In the genomic region with DNA sequence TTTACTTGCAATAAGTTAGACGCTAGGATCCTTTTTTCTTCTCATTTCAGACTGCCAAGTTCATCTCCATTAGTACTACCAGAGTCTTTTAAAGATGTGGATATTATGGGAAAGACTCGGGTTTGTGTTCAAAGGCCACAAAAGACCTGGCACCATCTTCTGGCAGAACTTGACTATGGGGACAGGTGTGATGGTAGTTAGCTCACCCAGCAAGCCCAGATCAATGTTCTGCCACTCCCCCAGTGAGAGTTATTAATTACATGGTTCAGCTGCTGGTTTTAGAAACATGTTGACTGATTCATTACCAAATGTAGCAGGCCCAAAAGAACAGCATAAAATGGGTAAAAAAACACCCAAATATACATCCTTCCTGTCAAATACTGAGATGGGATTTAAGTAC, we compare ENCODE assay signal across 15 cellular contexts.
A peak's percentile ranks its signal among the peaks of the same experiment; 100 is the strongest.
DNase-seq lines count a peak whose midpoint lies in the region; ATAC-seq and TF ChIP-seq lines count a peak whose summit lies in the region.
"Had no signal": no experiment of that assay in that cellular context is flagged by ENCODE, and none has a peak within 500 bp of the region (broad histone marks: within the 10 kb centered on the region; RNA-seq: fewer than 3 reads in every experiment).

No MANE protein-coding gene starts in this region.

- ATAC-seq in left lobe of liver (peak; percentile 83), psoas muscle (peak in 3 of 4 donors; percentile 51 to 78 (median 76))
- ATAC-seq: GM12878 had no signal

- H2AFZ ChIP-seq in neural progenitor cell (replicated peaks): no peak overlapping the region
- H2AFZ ChIP-seq: GM23248 had no signal

- H3K27ac Mint-ChIP-seq in neural progenitor cell: no peak overlapping the region
- H3K27ac Mint-ChIP-seq: CD4-positive, alpha-beta memory T cell had no signal

- peak in 2 of 3 experiments; percentile 6 to 60 for DNase-seq in NCI-H1417 (lab: John Stamatoyannopoulos, UW)
- DNase-seq in NCI-H1417 treated with DMSO at 0.1 percent for 48 hours (lab: John Stamatoyannopoulos, UW): no peak
- peak; percentile 45 for DNase-seq in NCI-H446 treated with DMSO at 0.1 percent for 48 hours (lab: John Stamatoyannopoulos, UW)
- no peak for DNase-seq in left lobe of liver (ENCODE audit: low spot score)
- DNase-seq in psoas muscle: no peak
- no peak for DNase-seq in neural progenitor cell (ENCODE audit: low spot score)
- DNase-seq in cardiac septum (ENCODE audit: low spot score): no peak
- DNase-seq in epidermal melanocyte (ENCODE audit: insufficient read length, low spot score): no peak
- DNase-seq: 8988T; C1 segment of cervical spinal cord; CD4-positive, alpha-beta memory T cell; DMS79 had no signal

- H3K9ac ChIP-seq in neural progenitor cell: no peak overlapping the region
- H3K9ac ChIP-seq: GM23248 had no signal

- H3K27me3 ChIP-seq in psoas muscle (ENCODE audit: insufficient read depth in 3 of 3, low read length in 2 of 3) (no peaks in the 10 kb centered on the region), neural progenitor cell (peaks cover 50% of the 10 kb centered on the region)

- no peak overlapping the region for H3K4me3 Mint-ChIP-seq in neural progenitor cell
- H3K4me3 Mint-ChIP-seq: CD4-positive, alpha-beta memory T cell had no signal

- H3K36me3 ChIP-seq in psoas muscle (ENCODE audit: insufficient read depth in 1 of 2, low read depth in 1 of 2): no peaks in the 10 kb centered on the region
- H3K36me3 ChIP-seq in neural progenitor cell: peaks cover 5% of the 10 kb centered on the region

- no peak for TF ChIP-seq CTCF in psoas muscle (IDR thresholded peaks at IDR 0.05)
- no peak for TF ChIP-seq CTCF in neural progenitor cell (IDR thresholded peaks at IDR 0.05)

- H3K4me1 ChIP-seq in psoas muscle (peaks cover 31% of the 10 kb centered on the region), neural progenitor cell (peaks cover 17% of the 10 kb centered on the region)

- peaks cover 28% of the 10 kb centered on the region for H3K4me1 Mint-ChIP-seq in neural progenitor cell
- H3K4me1 Mint-ChIP-seq: CD4-positive, alpha-beta memory T cell had no signal

- H3K9me3 Mint-ChIP-seq in neural progenitor cell: peaks cover 3% of the 10 kb centered on the region
- H3K9me3 Mint-ChIP-seq: CD4-positive, alpha-beta memory T cell had no signal

- H3K4me2 ChIP-seq in neural progenitor cell: no peak overlapping the region

- H3K27ac ChIP-seq in psoas muscle (no peak overlapping the region), neural progenitor cell (no peak overlapping the region)
- H3K27ac ChIP-seq: GM23248, HL-60 had no signal

- intact Hi-C loops in psoas muscle (cut with DNase I): no loop called here
- intact Hi-C loops in cardiac septum (cut with DNase I): no loop called here

- H3K27me3 Mint-ChIP-seq in neural progenitor cell (ENCODE audit: insufficient read depth, low read depth): no peaks in the 10 kb centered on the region

- H3K79me2 ChIP-seq in neural progenitor cell (ENCODE audit: low read depth): no peaks in the 10 kb centered on the region

- H3K36me3 Mint-ChIP-seq in neural progenitor cell: peaks cover 8% of the 10 kb centered on the region
- H3K36me3 Mint-ChIP-seq: CD4-positive, alpha-beta memory T cell had no signal

- 37 to 41% (median 37%) methylated on average over 2 of the region's 2 CpGs for WGBS in psoas muscle, 3 donors

- H3K9me3 ChIP-seq in psoas muscle: no peaks in the 10 kb centered on the region
- H3K9me3 ChIP-seq in neural progenitor cell (ENCODE audit: low read depth): no peaks in the 10 kb centered on the region

- H3K4me3 ChIP-seq in psoas muscle (no peak overlapping the region), neural progenitor cell (no peak overlapping the region)
- H3K4me3 ChIP-seq: GM12878, GM23248 had no signal

- peaks cover 38% of the 10 kb centered on the region for H4K20me1 ChIP-seq in neural progenitor cell (ENCODE audit: low read depth)

- no peaks in the 10 kb centered on the region for H3F3A ChIP-seq in neural progenitor cell (ENCODE audit: low read depth)

Comparison
In these comparisons a context has a peak if more than half of its experiments do, and no peak if none do; other contexts are left out.
1. DNase-seq: peak in NCI-H1417 (2 of 3) and NCI-H446 treated with DMSO at 0.1 percent for 48 hours (single experiment); none in NCI-H1417 treated with DMSO at 0.1 percent for 48 hours (single experiment), left lobe of liver (single experiment), psoas muscle (0 of 2), neural progenitor cell (single experiment), cardiac septum (single experiment) and epidermal melanocyte (single experiment).